Comparison of ENCODE assay signal across 8 cellular contexts in genomic region chr1:179369751-179370341, GRCh38. TPM values are rescaled to one million over a fixed set of nuclear protein-coding genes. Genes with fewer than 3 reads are reported as not detected.
A peak's percentile ranks its signal among the peaks of the same experiment; 100 is the strongest.
DNase-seq lines count a peak whose midpoint lies in the region; ATAC-seq and TF ChIP-seq lines count a peak whose summit lies in the region.

No MANE protein-coding gene starts in this region.

- peaks cover 13% of the 10 kb centered on the region for H3K4me1 Mint-ChIP-seq in activated CD4-positive, alpha-beta memory T cell treated with anti-CD3 and anti-CD28 coated beads, Interleukin-2, amount 10 ng/mL, durations not matched to agents 7 days and 5 days

- H3K4me1 ChIP-seq in gastroesophageal sphincter, result peaks cover 0 to 12% (median 0%) of the 10 kb centered on the region in 3 donors

- H3K27me3 Mint-ChIP-seq in activated CD4-positive, alpha-beta memory T cell treated with anti-CD3 and anti-CD28 coated beads, Interleukin-2, amount 10 ng/mL, durations not matched to agents 7 days and 5 days, result peaks cover 2% of the 10 kb centered on the region

- ATAC-seq in gastroesophageal sphincter (no peak), GM19397 (IDR thresholded peaks at IDR 0.05; ENCODE audit: unreplicated experiment) (no peak)

- CTCF ChIA-PET in activated CD4-positive, alpha-beta memory T cell treated with anti-CD3 and anti-CD28 coated beads, Interleukin-2, amount 10 ng/mL, durations not matched to agents 7 days and 5 days (lab: Charles Lee), result interaction anchor here (0.6 to 4.7 kb wide), 11 partner anchors 10 to 290 kb away, joined by 3 to 57 read pairs (median 5); partner anchors contain the start of gene TOR3A

- peak; percentile 13 for DNase-seq in stimulated activated CD4-positive, alpha-beta T cell treated with anti-CD3 and anti-CD28 coated beads, Interleukin-1b, Interleukin-23, amount 100 ng/mL, for 48 hours
- DNase-seq in stimulated activated CD4-positive, alpha-beta T cell treated with anti-CD3 and anti-CD28 coated beads, Interleukin-4, amount 100 ng/mL, for 4 hours, result no peak
- DNase-seq in HT-29 (ENCODE audit: low spot score) (peak; percentile 82), NCI-H69 (lab: John Stamatoyannopoulos, UW) (peak; percentile 76), pons (ENCODE audit: low spot score) (peak; percentile 84)
- DNase-seq in activated CD4-positive, alpha-beta memory T cell treated with anti-CD3 and anti-CD28 coated beads, Interleukin-2, amount 10 ng/mL, durations not matched to agents 7 days and 5 days, result peak; percentile 30

- no peaks in the 10 kb centered on the region for H3K36me3 ChIP-seq in gastroesophageal sphincter

- no peak overlapping the region for H3K27ac Mint-ChIP-seq in activated CD4-positive, alpha-beta memory T cell treated with anti-CD3 and anti-CD28 coated beads, Interleukin-2, amount 10 ng/mL, durations not matched to agents 7 days and 5 days

- H3K36me3 Mint-ChIP-seq in activated CD4-positive, alpha-beta memory T cell treated with anti-CD3 and anti-CD28 coated beads, Interleukin-2, amount 10 ng/mL, durations not matched to agents 7 days and 5 days (ENCODE audit: low read depth), result no peaks in the 10 kb centered on the region

- H3K27me3 ChIP-seq in gastroesophageal sphincter, result no peaks in the 10 kb centered on the region

- 4 to 6% methylated on average over 3 to 4 of the region's 4 CpGs for whole genome bisulfite sequencing in gastroesophageal sphincter (ENCODE audit: low coverage in 1 of 2), 2 donors

- TF ChIP-seq CTCF in gastroesophageal sphincter (IDR thresholded peaks at IDR 0.05), result peak; percentile 63 to 78 (median 74)

- H3K27ac ChIP-seq in gastroesophageal sphincter, result no peak overlapping the region

- H3K9me3 Mint-ChIP-seq in activated CD4-positive, alpha-beta memory T cell treated with anti-CD3 and anti-CD28 coated beads, Interleukin-2, amount 10 ng/mL, durations not matched to agents 7 days and 5 days, result no peaks in the 10 kb centered on the region

- no peak overlapping the region for H3K4me3 Mint-ChIP-seq in activated CD4-positive, alpha-beta memory T cell treated with anti-CD3 and anti-CD28 coated beads, Interleukin-2, amount 10 ng/mL, durations not matched to agents 7 days and 5 days

- POLR2A ChIA-PET in activated CD4-positive, alpha-beta memory T cell treated with anti-CD3 and anti-CD28 coated beads, Interleukin-2, amount 10 ng/mL, durations not matched to agents 7 days and 5 days (lab: Charles Lee), result no interaction called here

- H3K4me3 ChIP-seq in gastroesophageal sphincter, result no peak overlapping the region

- TF ChIP-seq EP300 in gastroesophageal sphincter (IDR thresholded peaks at IDR 0.05), result no peak

- no peak for TF ChIP-seq POLR2A in gastroesophageal sphincter (IDR thresholded peaks at IDR 0.05)

- no peaks in the 10 kb centered on the region for H3K9me3 ChIP-seq in gastroesophageal sphincter

RNA-seq across cellular contexts. Expression of gene AXDND1, which starts 4.1 kb away (rescaled TPM):
- not detected in 2 replicates for total RNA-seq in HT-29 (2014; rRNA removed; shearing (Covaris generic))
- under 1 TPM in 1 of 2 experiments, not detected in 1; 0.58 TPM for total RNA-seq in activated CD4-positive, alpha-beta memory T cell treated with anti-CD3 and anti-CD28 coated beads, Interleukin-2, amount 10 ng/mL, durations not matched to agents 7 days and 5 days
- 1 to 10 TPM in 1 of 4 donors, under 1 TPM in 1, not detected in 2; 0.13 to 1.2 TPM for total RNA-seq in gastroesophageal sphincter

Comparison
In these comparisons a context has a peak if more than half of its experiments do, and no peak if none do; other contexts are left out.
1. DNase-seq: peak in stimulated activated CD4-positive, alpha-beta T cell treated with anti-CD3 and anti-CD28 coated beads, Interleukin-1b, Interleukin-23, amount 100 ng/mL, for 48 hours (single experiment), HT-29 (single experiment), NCI-H69 (single experiment), activated CD4-positive, alpha-beta memory T cell treated with anti-CD3 and anti-CD28 coated beads, Interleukin-2, amount 10 ng/mL, durations not matched to agents 7 days and 5 days (single experiment) and pons (single experiment); none in stimulated activated CD4-positive, alpha-beta T cell treated with anti-CD3 and anti-CD28 coated beads, Interleukin-4, amount 100 ng/mL, for 4 hours (0 of 2).